Comparison of ENCODE assay signal across 10 cellular contexts in the genomic region with DNA sequence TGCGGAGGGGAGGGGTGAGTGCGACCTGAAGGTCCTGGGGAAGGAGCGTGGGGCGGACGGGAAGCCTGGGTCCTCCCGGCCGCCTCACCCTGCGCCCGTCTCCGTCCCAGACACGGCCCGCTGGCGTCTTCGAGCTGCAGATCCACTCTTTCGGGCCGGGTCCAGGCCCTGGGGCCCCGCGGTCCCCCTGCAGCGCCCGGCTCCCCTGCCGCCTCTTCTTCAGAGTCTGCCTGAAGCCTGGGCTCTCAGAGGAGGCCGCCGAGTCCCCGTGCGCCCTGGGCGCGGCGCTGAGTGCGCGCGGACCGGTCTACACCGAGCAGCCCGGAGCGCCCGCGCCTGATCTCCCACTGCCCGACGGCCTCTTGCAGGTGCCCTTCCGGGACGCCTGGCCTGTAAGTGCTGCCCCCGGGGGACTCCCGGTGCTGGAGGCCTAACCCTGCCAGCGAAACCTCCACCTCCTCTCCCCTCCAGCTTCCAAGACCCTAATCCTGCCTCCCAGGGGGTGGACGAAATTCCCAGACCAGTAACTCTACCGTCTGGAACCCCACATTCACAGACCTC. TPM values are rescaled to one million over a fixed set of nuclear protein-coding genes. Genes with fewer than 3 reads are reported as not detected.
DNase-seq lines count a peak whose midpoint lies in the region; ATAC-seq and TF ChIP-seq lines count a peak whose summit lies in the region.
"Had no signal": no experiment of that assay in that cellular context is flagged by ENCODE, and none has a peak within 500 bp of the region (broad histone marks: within the 10 kb centered on the region; RNA-seq: fewer than 3 reads in every experiment).

No MANE protein-coding gene starts in this region.

- H3K9me2 ChIP-seq in DOHH2 (replicated peaks; ENCODE audit: control insufficient read depth, low read length): no peaks in the 10 kb centered on the region

- peak; percentile 62 for DNase-seq in NAMALWA (ENCODE audit: low spot score)
- DNase-seq in activated naive CD8-positive, alpha-beta T cell treated with anti-CD3 and anti-CD28 coated beads for 36 hours: peak; percentile 38
- DNase-seq in naive thymus-derived CD4-positive, alpha-beta T cell: no peak
- no peak for DNase-seq in H4 (ENCODE audit: low spot score)
- DNase-seq: uterus had no signal

- peaks cover 31% of the 10 kb centered on the region for H3K4me1 ChIP-seq in DOHH2 (ENCODE audit: control insufficient read depth, low read length)
- peaks cover 6 to 20% of the 10 kb centered on the region in 2 donors for H3K4me1 ChIP-seq in naive thymus-derived CD4-positive, alpha-beta T cell (ENCODE audit: control insufficient read depth in 2 of 2, insufficient read depth in 2 of 2, low read length in 2 of 2)

- POLR2A ChIA-PET in naive thymus-derived CD4-positive, alpha-beta T cell (lab: Charles Lee): interaction anchor here (0.6 to 0.7 kb wide), 2 partner anchors 45 to 65 kb away, joined by 3 to 5 read pairs; no protein-coding TSS in a partner anchor

- H3K27me3 Mint-ChIP-seq in activated naive CD8-positive, alpha-beta T cell treated with anti-CD3 and anti-CD28 coated beads for 36 hours: peaks cover 67% of the 10 kb centered on the region
- peaks cover 39 to 70% (median 44%) of the 10 kb centered on the region in 5 donors for H3K27me3 Mint-ChIP-seq in naive thymus-derived CD4-positive, alpha-beta T cell

- H3K27ac ChIP-seq in DOHH2 (ENCODE audit: low read depth, low read length): no peak overlapping the region
- no peak overlapping the region for H3K27ac ChIP-seq in naive thymus-derived CD4-positive, alpha-beta T cell (ENCODE audit: low read depth, low read length)
- H3K27ac ChIP-seq: epithelial cell of prostate, uterus had no signal

- H3K79me2 ChIP-seq in DOHH2 (ENCODE audit: control insufficient read depth, low read length): no peaks in the 10 kb centered on the region

- H4K20me1 ChIP-seq in DOHH2 (ENCODE audit: control insufficient read depth, insufficient read depth, low read depth, low read length): no peaks in the 10 kb centered on the region

- H3F3A ChIP-seq in DOHH2 (ENCODE audit: control insufficient read depth, insufficient read depth): no peaks in the 10 kb centered on the region; the same call in 1 of the 2 replicates

- peak overlapping the region; percentile 68 for H3K4me2 ChIP-seq in DOHH2 (ENCODE audit: low read length)

- no peak for ATAC-seq in naive thymus-derived CD4-positive, alpha-beta T cell
- ATAC-seq in HG03108 (IDR thresholded peaks at IDR 0.05; ENCODE audit: unreplicated experiment) (no peak), GM21447 (IDR thresholded peaks at IDR 0.05; ENCODE audit: unreplicated experiment) (no peak), HG02970 (IDR thresholded peaks at IDR 0.05; ENCODE audit: low FRiP score, unreplicated experiment) (no peak)

- no peak for TF ChIP-seq CTCF in DOHH2 (IDR thresholded peaks at IDR 0.05; ENCODE audit: low read depth, low read length, poor library complexity, severe bottlenecking)

- no peaks in the 10 kb centered on the region for H3K36me3 ChIP-seq in DOHH2 (ENCODE audit: control insufficient read depth, low read length)
- no peaks in the 10 kb centered on the region for H3K36me3 ChIP-seq in naive thymus-derived CD4-positive, alpha-beta T cell (ENCODE audit: control insufficient read depth in 2 of 3, insufficient read depth in 3 of 3, low read length in 3 of 3)
- H3K36me3 ChIP-seq: uterus had no signal

- peak overlapping the region; percentile 12 for H3K4me3 Mint-ChIP-seq in activated naive CD8-positive, alpha-beta T cell treated with anti-CD3 and anti-CD28 coated beads for 36 hours
- peak overlapping the region; percentile 7 to 74 (median 70) for H3K4me3 Mint-ChIP-seq in naive thymus-derived CD4-positive, alpha-beta T cell

- CTCF ChIA-PET in naive thymus-derived CD4-positive, alpha-beta T cell (lab: Charles Lee): interaction anchor here (0.7 to 2.4 kb wide), 4 partner anchors 68 to 175 kb away, joined by 3 to 14 read pairs (median 4); no protein-coding TSS in a partner anchor

- intact Hi-C loops in naive thymus-derived CD4-positive, alpha-beta T cell (cut with micrococcal nuclease): loop anchor here (2.0 kb wide), 2 partner anchors 18 to 42 kb away; a partner anchor contains a TSS

- H3K4me1 Mint-ChIP-seq in activated naive CD8-positive, alpha-beta T cell treated with anti-CD3 and anti-CD28 coated beads for 36 hours: peaks cover 18% of the 10 kb centered on the region
- peaks cover 15 to 28% (median 24%) of the 10 kb centered on the region in 7 donors for H3K4me1 Mint-ChIP-seq in naive thymus-derived CD4-positive, alpha-beta T cell

- peak overlapping the region; percentile 56 for H3K4me3 ChIP-seq in DOHH2 (ENCODE audit: low read length)
- no peak overlapping the region for H3K4me3 ChIP-seq in naive thymus-derived CD4-positive, alpha-beta T cell (ENCODE audit: low read length)
- H3K4me3 ChIP-seq: uterus had no signal

- H3K27me3 ChIP-seq in DOHH2 (ENCODE audit: control insufficient read depth, low read length): peaks cover 36% of the 10 kb centered on the region
- H3K27me3 ChIP-seq in naive thymus-derived CD4-positive, alpha-beta T cell (ENCODE audit: control insufficient read depth in 2 of 2, insufficient read depth in 2 of 2, low read length in 2 of 2): peaks cover 12% of the 10 kb centered on the region in 2 donors

- no peaks in the 10 kb centered on the region for H3K36me3 Mint-ChIP-seq in activated naive CD8-positive, alpha-beta T cell treated with anti-CD3 and anti-CD28 coated beads for 36 hours
- H3K36me3 Mint-ChIP-seq in naive thymus-derived CD4-positive, alpha-beta T cell: peaks cover 0 to 5% (median 0%) of the 10 kb centered on the region in 5 donors

- H3K27ac Mint-ChIP-seq in activated naive CD8-positive, alpha-beta T cell treated with anti-CD3 and anti-CD28 coated beads for 36 hours: no peak overlapping the region
- no peak overlapping the region for H3K27ac Mint-ChIP-seq in naive thymus-derived CD4-positive, alpha-beta T cell

- no peaks in the 10 kb centered on the region for H3K9me3 ChIP-seq in DOHH2 (ENCODE audit: control insufficient read depth, insufficient read depth, low read length)
- no peaks in the 10 kb centered on the region for H3K9me3 ChIP-seq in naive thymus-derived CD4-positive, alpha-beta T cell (ENCODE audit: control insufficient read depth in 2 of 3, low read length in 3 of 3)
- H3K9me3 ChIP-seq: uterus had no signal

- no peaks in the 10 kb centered on the region for H3K9me3 Mint-ChIP-seq in activated naive CD8-positive, alpha-beta T cell treated with anti-CD3 and anti-CD28 coated beads for 36 hours
- H3K9me3 Mint-ChIP-seq in naive thymus-derived CD4-positive, alpha-beta T cell: peaks cover 0 to 3% (median 0%) of the 10 kb centered on the region in 11 donors

RNA-seq across cellular contexts. Expression of a gene that starts 0.4 kb away (rescaled TPM):
- total RNA-seq in activated naive CD8-positive, alpha-beta T cell treated with anti-CD3 and anti-CD28 coated beads for 36 hours: 1 to 10 TPM; 1.1 to 1.4 TPM
- under 1 TPM in 2 of 5 experiments, not detected in 3; 0.15 to 0.22 TPM for total RNA-seq in naive thymus-derived CD4-positive, alpha-beta T cell
- polyA plus RNA-seq in naive thymus-derived CD4-positive, alpha-beta T cell: under 1 TPM; 0.08 to 0.12 TPM
- total RNA-seq in H4 (2014; rRNA removed; shearing (Covaris generic)): 2.0 and 2.2 TPM in 2 replicates

RNA-seq across cellular contexts. Expression of a gene that starts 15.8 kb away (rescaled TPM):
- total RNA-seq in activated naive CD8-positive, alpha-beta T cell treated with anti-CD3 and anti-CD28 coated beads for 36 hours: not detected
- total RNA-seq in naive thymus-derived CD4-positive, alpha-beta T cell: not detected
- polyA plus RNA-seq in naive thymus-derived CD4-positive, alpha-beta T cell: not detected
- total RNA-seq in H4 (2014; rRNA removed; shearing (Covaris generic)): not detected in 2 replicates

RNA-seq across cellular contexts. Expression of a gene that starts 18.5 kb away (rescaled TPM):
- total RNA-seq in activated naive CD8-positive, alpha-beta T cell treated with anti-CD3 and anti-CD28 coated beads for 36 hours: 100 to 1,000 TPM; 133 to 137 TPM
- total RNA-seq in naive thymus-derived CD4-positive, alpha-beta T cell: 10 to 100 TPM; 43.5 to 70.0 (median 50.0) TPM
- 10 to 100 TPM; 43.8 to 50.8 TPM for polyA plus RNA-seq in naive thymus-derived CD4-positive, alpha-beta T cell
- total RNA-seq in H4 (2014; rRNA removed; shearing (Covaris generic)): 91.9 and 122 TPM in 2 replicates

RNA-seq across cellular contexts. Expression of a gene that starts 33.5 kb away (rescaled TPM):
- 1 to 10 TPM; 2.4 to 2.7 TPM for total RNA-seq in activated naive CD8-positive, alpha-beta T cell treated with anti-CD3 and anti-CD28 coated beads for 36 hours
- total RNA-seq in naive thymus-derived CD4-positive, alpha-beta T cell: 1 to 10 TPM; 4.4 to 8.5 (median 6.2) TPM
- polyA plus RNA-seq in naive thymus-derived CD4-positive, alpha-beta T cell: 1 to 10 TPM; 6.3 to 6.4 TPM
- 3.2 and 3.3 TPM in 2 replicates for total RNA-seq in H4 (2014; rRNA removed; shearing (Covaris generic))

RNA-seq across cellular contexts. Expression of a gene that starts 40.8 kb away (rescaled TPM):
- 10 to 100 TPM; 13.6 to 14.2 TPM for total RNA-seq in activated naive CD8-positive, alpha-beta T cell treated with anti-CD3 and anti-CD28 coated beads for 36 hours
- 10 to 100 TPM; 12.2 to 29.1 (median 16.1) TPM for total RNA-seq in naive thymus-derived CD4-positive, alpha-beta T cell
- polyA plus RNA-seq in naive thymus-derived CD4-positive, alpha-beta T cell: 10 to 100 TPM; 19.7 to 43.0 TPM
- 10.8 and 11.5 TPM in 2 replicates for total RNA-seq in H4 (2014; rRNA removed; shearing (Covaris generic))

Comparison
In these comparisons a context has a peak if more than half of its experiments do, and no peak if none do; other contexts are left out.
1. DNase-seq: peak in NAMALWA (single experiment) and activated naive CD8-positive, alpha-beta T cell treated with anti-CD3 and anti-CD28 coated beads for 36 hours (single experiment); none in naive thymus-derived CD4-positive, alpha-beta T cell (0 of 9) and H4 (single experiment).